ENCODE assay signal across 8 cellular contexts in genomic region chr4:100106982-100107381, GRCh38.
DNase-seq lines count a peak whose midpoint lies in the region; ATAC-seq lines count a peak whose summit lies in the region.

No MANE protein-coding gene starts in this region.

- H3K4me1 Mint-ChIP-seq in memory B cell, result peaks cover 17% of the 10 kb centered on the region

- H3K36me3 Mint-ChIP-seq in memory B cell, result no peaks in the 10 kb centered on the region

- ATAC-seq in GM18868 (IDR thresholded peaks at IDR 0.05; ENCODE audit: unreplicated experiment) (peak; percentile 99), HG02623 (IDR thresholded peaks at IDR 0.05; ENCODE audit: unreplicated experiment) (peak; percentile 99), memory B cell (ENCODE audit: low read depth) (peak; percentile 99)

- H3K27ac ChIP-seq in KOPT-K1 (ENCODE audit: low read depth, low read length, poor library complexity, severe bottlenecking), result peak overlapping the region; percentile 76

- no peaks in the 10 kb centered on the region for H3K9me3 Mint-ChIP-seq in memory B cell

- H3K9me3 ChIP-seq in KOPT-K1 (ENCODE audit: insufficient read depth, low read length, poor library complexity, severe bottlenecking), result peaks cover 10% of the 10 kb centered on the region

- peak overlapping the region; percentile 0 for H3K4me3 Mint-ChIP-seq in memory B cell

- no peaks in the 10 kb centered on the region for H3K36me3 ChIP-seq in KOPT-K1 (ENCODE audit: insufficient read depth, low read length)

- H3K27me3 Mint-ChIP-seq in memory B cell, result peaks cover 2% of the 10 kb centered on the region

- DNase-seq in memory B cell (ENCODE audit: low spot score in 2 of 2) (peak; percentile 17 to 54), DMS 273 treated with DMSO at 0.1 percent for 48 hours (lab: John Stamatoyannopoulos, UW) (no peak), OCI-M2 (lab: John Stamatoyannopoulos, UW; ENCODE audit: unreplicated experiment) (no peak), cerebellar cortex (ENCODE audit: low spot score) (no peak)
- DNase-seq in activated effector memory CD4-positive, alpha-beta T cell treated with Interleukin-2 at 50 U/mL for 16 hours, result no peak

- peak overlapping the region; percentile 1 for H3K27ac Mint-ChIP-seq in memory B cell

Comparison
In these comparisons a context has a peak if more than half of its experiments do, and no peak if none do; other contexts are left out.
1. DNase-seq: peak in memory B cell (2 of 2); none in DMS 273 treated with DMSO at 0.1 percent for 48 hours (single experiment), OCI-M2 (single experiment), cerebellar cortex (single experiment) and activated effector memory CD4-positive, alpha-beta T cell treated with Interleukin-2 at 50 U/mL for 16 hours (single experiment).
2. Peak in every context shown above with its lines, with median percentiles within 50 percentile points of each other: ATAC-seq.